In the genomic region with DNA sequence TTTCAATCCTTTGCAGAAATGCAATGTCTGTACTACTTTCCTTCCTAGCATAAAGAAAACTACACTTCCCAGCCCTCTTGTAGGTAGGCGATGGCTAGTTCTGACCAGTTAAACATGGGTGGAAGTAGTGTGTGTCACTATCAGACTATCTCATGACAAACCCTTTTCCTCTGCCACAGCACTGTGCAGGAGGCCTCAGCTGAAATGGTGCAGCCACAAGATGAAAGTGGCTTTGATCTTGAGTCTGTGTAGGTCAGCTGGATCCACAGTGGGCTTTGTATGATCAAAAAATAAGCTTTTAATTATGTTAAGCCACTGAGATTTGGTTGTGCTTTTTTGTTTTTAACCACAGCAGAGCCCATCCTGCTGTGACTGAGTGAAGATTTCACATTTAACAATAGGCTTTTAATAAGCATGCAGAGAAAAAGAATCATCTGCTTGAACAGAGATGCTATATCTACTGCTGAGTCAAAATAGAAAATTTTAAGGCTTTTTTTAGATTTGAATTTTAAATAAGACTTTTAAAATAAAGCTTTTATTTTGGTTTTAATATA, we compare ENCODE assay signal across 16 cellular contexts. TPM values are rescaled to one million over a fixed set of nuclear protein-coding genes. Genes with fewer than 3 reads are reported as not detected.
DNase-seq lines count a peak whose midpoint lies in the region; ATAC-seq and TF ChIP-seq lines count a peak whose summit lies in the region.
"Had no signal": no experiment of that assay in that cellular context is flagged by ENCODE, and none has a peak within 500 bp of the region (broad histone marks: within the 10 kb centered on the region; RNA-seq: fewer than 3 reads in every experiment).

No MANE protein-coding gene starts in this region.

- intact Hi-C loops in left ventricle myocardium inferior (cut with micrococcal nuclease) (no loop called here), esophagus muscularis mucosa (cut with DNase I) (no loop called here)

- H3K36me3 ChIP-seq in cardiac muscle cell (peaks cover 27% of the 10 kb centered on the region), left ventricle myocardium inferior (peaks cover 35% of the 10 kb centered on the region), esophagus muscularis mucosa (peaks cover 14 to 49% (median 36%) of the 10 kb centered on the region in 4 donors)

- WGBS in esophagus muscularis mucosa = 85% methylated on average over 1 of the region's 1 CpG

- H3K4me1 ChIP-seq in cardiac muscle cell (ENCODE audit: low read depth) (no peaks in the 10 kb centered on the region), left ventricle myocardium inferior (no peaks in the 10 kb centered on the region), esophagus muscularis mucosa (peaks cover 0 to under 1% (median 0%) of the 10 kb centered on the region in 4 donors)
- H3K4me1 ChIP-seq: body of pancreas had no signal

- H3K27ac ChIP-seq in cardiac muscle cell (peak overlapping the region; percentile 45), left ventricle myocardium inferior (replicated peaks) (no peak overlapping the region), VCaP (peak overlapping the region; percentile 43; the same call in 1 of the 2 replicates), esophagus muscularis mucosa (replicated peaks in 1 of 4) (no peak overlapping the region)
- H3K27ac ChIP-seq: body of pancreas had no signal

- no peak for DNase-seq in cardiac muscle cell (ENCODE audit: low read depth in 1 of 2, low spot score in 1 of 2)
- DNase-seq in left ventricle myocardium inferior = no peak
- DNase-seq in medulla oblongata (ENCODE audit: extremely low spot score) = peak; percentile 44
- DNase-seq in esophagus muscularis mucosa (ENCODE audit: extremely low spot score) = no peak
- DNase-seq in NCI-H2196 treated with DMSO at 0.1 percent for 48 hours (lab: John Stamatoyannopoulos, UW; ENCODE audit: unreplicated experiment) = no peak
- DNase-seq in NCI-H2227 treated with DMSO at 0.1 percent for 48 hours (lab: John Stamatoyannopoulos, UW) = no peak
- DNase-seq: activated CD4-positive, CD25-positive, alpha-beta regulatory T cell; body of pancreas; NCI-H1436 treated with DMSO at 0.1 percent for 48 hours; nucleus accumbens; right cardiac atrium; stimulated activated naive B cell treated with anti-CD40 and anti-IgM and Interleukin-4, amounts not matched to agents 10 μg/mL and 1 μg/mL and 100 μg/mL, for 72 hours; trophoblast cell had no signal

- TF ChIP-seq CTCF in cardiac muscle cell (IDR thresholded peaks at IDR 0.05; ENCODE audit: low read depth, low read length) (no peak), left ventricle myocardium inferior (IDR thresholded peaks at IDR 0.05; ENCODE audit: borderline replicate concordance) (no peak), VCaP (conservative IDR thresholded peaks at IDR 0.05) (no peak), esophagus muscularis mucosa (IDR thresholded peaks at IDR 0.05) (no peak)

- H3K27me3 ChIP-seq in cardiac muscle cell (no peaks in the 10 kb centered on the region), left ventricle myocardium inferior (ENCODE audit: low read depth) (no peaks in the 10 kb centered on the region), esophagus muscularis mucosa (no peaks in the 10 kb centered on the region)
- H3K27me3 ChIP-seq: body of pancreas had no signal

- H3K4me3 ChIP-seq in cardiac muscle cell = no peak overlapping the region
- no peak overlapping the region for H3K4me3 ChIP-seq in left ventricle myocardium inferior
- no peak overlapping the region for H3K4me3 ChIP-seq in esophagus muscularis mucosa
- H3K4me3 ChIP-seq: body of pancreas had no signal

- no peak for TF ChIP-seq POLR2A in esophagus muscularis mucosa (IDR thresholded peaks at IDR 0.05; ENCODE audit: low read depth)

- no peak for ATAC-seq in HG03457 (IDR thresholded peaks at IDR 0.05; ENCODE audit: unreplicated experiment)
- ATAC-seq: body of pancreas; left lobe of liver; right cardiac atrium; stimulated activated naive B cell treated with anti-CD40 and anti-IgM and Interleukin-4, amounts not matched to agents 10 μg/mL and 1 μg/mL and 100 μg/mL, for 72 hours had no signal

- H3K9me3 ChIP-seq in cardiac muscle cell (ENCODE audit: low read depth) (no peaks in the 10 kb centered on the region), left ventricle myocardium inferior (replicated peaks) (no peaks in the 10 kb centered on the region), esophagus muscularis mucosa (no peaks in the 10 kb centered on the region)
- H3K9me3 ChIP-seq: body of pancreas had no signal

- TF ChIP-seq EP300 in esophagus muscularis mucosa (IDR thresholded peaks at IDR 0.05) = no peak

RNA-seq across cellular contexts. Expression of a gene that starts 19.7 kb away (rescaled TPM):
- total RNA-seq in cardiac muscle cell (68.4 and 73.4 TPM in 2 replicates), left ventricle myocardium inferior (29.8 TPM), esophagus muscularis mucosa (10 to 100 TPM; 35.6 to 55.6 (median 43.0) TPM)
- 150 and 160 TPM in 2 replicates for polyA plus RNA-seq in cardiac muscle cell

RNA-seq across cellular contexts. Expression of a gene that starts 43.7 kb away (rescaled TPM):
- 0.63 TPM in 1 of 2 replicates, not detected in the other for total RNA-seq in cardiac muscle cell
- polyA plus RNA-seq in cardiac muscle cell = 0.26 and 0.55 TPM in 2 replicates
- total RNA-seq in left ventricle myocardium inferior = 3.5 TPM
- 10 to 100 TPM in 1 of 4 donors, 1 to 10 TPM in 3; 7.7 to 11.8 (median 8.1) TPM for total RNA-seq in esophagus muscularis mucosa

RNA-seq across cellular contexts. Expression of a gene that starts 46.1 kb away (rescaled TPM):
- 17.9 and 27.0 TPM in 2 replicates for total RNA-seq in cardiac muscle cell
- 35.7 and 36.8 TPM in 2 replicates for polyA plus RNA-seq in cardiac muscle cell
- total RNA-seq in left ventricle myocardium inferior = 42.6 TPM
- total RNA-seq in esophagus muscularis mucosa = 10 to 100 TPM; 18.7 to 22.4 (median 19.2) TPM

Comparison
In these comparisons a context has a peak if more than half of its experiments do, and no peak if none do; other contexts are left out.
1. H3K27ac ChIP-seq: peak in cardiac muscle cell (single experiment) and VCaP (single experiment); none in left ventricle myocardium inferior (single experiment) and esophagus muscularis mucosa (0 of 4).